8 cellular contexts compared by ENCODE assay signal in genomic region chr7:150048244-150049011, GRCh38.
DNase-seq lines count a peak whose midpoint lies in the region; ATAC-seq and TF ChIP-seq lines count a peak whose summit lies in the region.
"Not testable (repeated sequence)": the region's sequence is repeated elsewhere in the genome, so short reads cannot be mapped to it uniquely, and the experiment has no call there.

No MANE protein-coding gene starts in this region.

- not testable (repeated sequence) for H3K36me3 ChIP-seq in mucosa of descending colon (ENCODE audit: low read depth); upper lobe of left lung

- peaks cover 14% of the 10 kb centered on the region for H3K4me1 Mint-ChIP-seq in activated CD8-positive, alpha-beta T cell treated with anti-CD3 and anti-CD28 coated beads, Interleukin-2, amount 10 ng/mL, durations not matched to agents 7 days and 5 days (ENCODE audit: low read depth)
- not testable (repeated sequence) for H3K4me1 Mint-ChIP-seq in central memory CD8-positive, alpha-beta T cell

- H3K27ac ChIP-seq in upper lobe of left lung = not testable (repeated sequence)

- H3K27me3 ChIP-seq in upper lobe of left lung = not testable (repeated sequence)

- POLR2A ChIA-PET in activated CD8-positive, alpha-beta T cell treated with anti-CD3 and anti-CD28 coated beads, Interleukin-2, amount 10 ng/mL, durations not matched to agents 7 days and 5 days (lab: Charles Lee) = not testable (repeated sequence)

- H3K4me3 ChIP-seq in mucosa of descending colon = not testable (repeated sequence)
- peak overlapping the region; percentile 14 to 57 (median 43) for H3K4me3 ChIP-seq in upper lobe of left lung

- DNase-seq in ELF-1 (ENCODE audit: low read depth, low spot score) (peak; percentile 42), NCI-H2171 treated with DMSO at 0.1 percent for 48 hours (lab: John Stamatoyannopoulos, UW) (peak; percentile 29), left ventricle myocardium superior (peak; percentile 38), retina (peak; percentile 86), upper lobe of left lung (peak in 1 of 2 donors; percentile 82)
- not testable (repeated sequence) for DNase-seq in activated CD8-positive, alpha-beta T cell treated with anti-CD3 and anti-CD28 coated beads, Interleukin-2, amount 10 ng/mL, durations not matched to agents 7 days and 5 days; central memory CD8-positive, alpha-beta T cell (ENCODE audit: low spot score in 2 of 2); mucosa of descending colon

- CTCF ChIA-PET in activated CD8-positive, alpha-beta T cell treated with anti-CD3 and anti-CD28 coated beads, Interleukin-2, amount 10 ng/mL, durations not matched to agents 7 days and 5 days (lab: Charles Lee) = not testable (repeated sequence)

- H3K27me3 Mint-ChIP-seq in activated CD8-positive, alpha-beta T cell treated with anti-CD3 and anti-CD28 coated beads, Interleukin-2, amount 10 ng/mL, durations not matched to agents 7 days and 5 days (ENCODE audit: low read depth) = peaks cover 32% of the 10 kb centered on the region
- H3K27me3 Mint-ChIP-seq in central memory CD8-positive, alpha-beta T cell = peaks cover 28% of the 10 kb centered on the region

- TF ChIP-seq EP300 in upper lobe of left lung (IDR thresholded peaks at IDR 0.05) = not testable (repeated sequence)

- H3K4me1 ChIP-seq in mucosa of descending colon (ENCODE audit: low read depth) (peaks cover 10% of the 10 kb centered on the region), upper lobe of left lung (peaks cover 6 to 22% (median 11%) of the 10 kb centered on the region in 4 donors)

- H3K9me3 ChIP-seq in mucosa of descending colon, upper lobe of left lung: not testable (repeated sequence)

- intact Hi-C loops in left ventricle myocardium superior (cut with micrococcal nuclease); mucosa of descending colon (cut with DNase I, micrococcal nuclease): not testable (repeated sequence)

- 0% methylated on average over 5 to 10 of the region's 79 CpGs for WGBS in upper lobe of left lung, 2 donors

- ATAC-seq in activated CD8-positive, alpha-beta T cell treated with anti-CD3 and anti-CD28 coated beads, Interleukin-2, amount 10 ng/mL, durations not matched to agents 7 days and 5 days = peak; percentile 37
- ATAC-seq in central memory CD8-positive, alpha-beta T cell (replicated peaks; ENCODE audit: extremely low read depth, poor library complexity, severe bottlenecking) = not testable (repeated sequence)
- ATAC-seq in left ventricle myocardium superior (peak; percentile 70), mucosa of descending colon (peak; percentile 31), upper lobe of left lung (ENCODE audit: low FRiP score in 2 of 2) (peak; percentile 5 to 31)

- peak overlapping the region; percentile 69 for H3K4me3 Mint-ChIP-seq in activated CD8-positive, alpha-beta T cell treated with anti-CD3 and anti-CD28 coated beads, Interleukin-2, amount 10 ng/mL, durations not matched to agents 7 days and 5 days
- H3K4me3 Mint-ChIP-seq in central memory CD8-positive, alpha-beta T cell = not testable (repeated sequence)

- not testable (repeated sequence) for H3K9me3 Mint-ChIP-seq in activated CD8-positive, alpha-beta T cell treated with anti-CD3 and anti-CD28 coated beads, Interleukin-2, amount 10 ng/mL, durations not matched to agents 7 days and 5 days (ENCODE audit: insufficient read depth); central memory CD8-positive, alpha-beta T cell

- H3K27ac Mint-ChIP-seq in activated CD8-positive, alpha-beta T cell treated with anti-CD3 and anti-CD28 coated beads, Interleukin-2, amount 10 ng/mL, durations not matched to agents 7 days and 5 days = not testable (repeated sequence)
- H3K27ac Mint-ChIP-seq in central memory CD8-positive, alpha-beta T cell (ENCODE audit: low read depth) = peak overlapping the region; percentile 51

- TF ChIP-seq POLR2A in upper lobe of left lung (IDR thresholded peaks at IDR 0.05) = not testable (repeated sequence)

- H3K36me3 Mint-ChIP-seq in activated CD8-positive, alpha-beta T cell treated with anti-CD3 and anti-CD28 coated beads, Interleukin-2, amount 10 ng/mL, durations not matched to agents 7 days and 5 days (ENCODE audit: low read depth); central memory CD8-positive, alpha-beta T cell (ENCODE audit: insufficient read depth): not testable (repeated sequence)

- TF ChIP-seq CTCF in mucosa of descending colon (IDR thresholded peaks at IDR 0.05); upper lobe of left lung (IDR thresholded peaks at IDR 0.05): not testable (repeated sequence)
